ENCODE assay signal across 1 cellular context in genomic region chr6:167671379-167671976, GRCh38.
TF ChIP-seq lines count a peak whose summit lies in the region.

No MANE protein-coding gene starts in this region.

TF ChIP-seq in HepG2, 621 proteins besides CTCF, POLR2A, EP300 and RAD21 (continued from another document):
- TF ChIP-seq ARID4A (CRISPR knock-in tag; IDR thresholded peaks at IDR 0.05; ENCODE audit: borderline replicate concordance): peak; percentile 22; the same call in 1 of the 2 replicates
- TF ChIP-seq ZNF672 (CRISPR knock-in tag; IDR thresholded peaks at IDR 0.05): peak; percentile 52; the same call in 1 of the 2 replicates
- TF ChIP-seq, protein P1, sequence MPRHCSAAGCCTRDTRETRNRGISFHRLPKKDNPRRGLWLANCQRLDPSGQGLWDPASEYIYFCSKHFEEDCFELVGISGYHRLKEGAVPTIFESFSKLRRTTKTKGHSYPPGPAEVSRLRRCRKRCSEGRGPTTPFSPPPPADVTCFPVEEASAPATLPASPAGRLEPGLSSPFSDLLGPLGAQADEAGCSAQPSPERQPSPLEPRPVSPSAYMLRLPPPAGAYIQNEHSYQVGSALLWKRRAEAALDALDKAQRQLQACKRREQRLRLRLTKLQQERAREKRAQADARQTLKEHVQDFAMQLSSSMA (CRISPR knock-in tag; IDR thresholded peaks at IDR 0.05): 0 out of 2 replicates have a peak, but pooled peaks have one; percentile 34
- TF ChIP-seq HIC2 (CRISPR knock-in tag; IDR thresholded peaks at IDR 0.05; ENCODE audit: low read depth): peak; percentile 42
- TF ChIP-seq SALL2 (CRISPR knock-in tag; IDR thresholded peaks at IDR 0.05): 0 out of 2 replicates have a peak, but pooled peaks have one; percentile 39
- TF ChIP-seq ZNF547 (CRISPR knock-in tag; IDR thresholded peaks at IDR 0.05): peak; percentile 62; the same call in 1 of the 2 replicates
- TF ChIP-seq RAD51 (IDR thresholded peaks at IDR 0.05; ENCODE audit: borderline replicate concordance): 0 out of 2 replicates have a peak, but pooled peaks have one; percentile 5
- TF ChIP-seq ZNF780A (CRISPR knock-in tag; IDR thresholded peaks at IDR 0.05): peak; percentile 87; the same call in 1 of the 2 replicates
- TF ChIP-seq, protein P2, sequence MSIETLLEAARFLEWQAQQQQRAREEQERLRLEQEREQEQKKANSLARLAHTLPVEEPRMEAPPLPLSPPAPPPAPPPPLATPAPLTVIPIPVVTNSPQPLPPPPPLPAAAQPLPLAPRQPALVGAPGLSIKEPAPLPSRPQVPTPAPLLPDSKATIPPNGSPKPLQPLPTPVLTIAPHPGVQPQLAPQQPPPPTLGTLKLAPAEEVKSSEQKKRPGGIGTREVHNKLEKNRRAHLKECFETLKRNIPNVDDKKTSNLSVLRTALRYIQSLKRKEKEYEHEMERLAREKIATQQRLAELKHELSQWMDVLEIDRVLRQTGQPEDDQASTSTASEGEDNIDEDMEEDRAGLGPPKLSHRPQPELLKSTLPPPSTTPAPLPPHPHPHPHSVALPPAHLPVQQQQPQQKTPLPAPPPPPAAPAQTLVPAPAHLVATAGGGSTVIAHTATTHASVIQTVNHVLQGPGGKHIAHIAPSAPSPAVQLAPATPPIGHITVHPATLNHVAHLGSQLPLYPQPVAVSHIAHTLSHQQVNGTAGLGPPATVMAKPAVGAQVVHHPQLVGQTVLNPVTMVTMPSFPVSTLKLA (IDR thresholded peaks at IDR 0.05): peak; percentile 20; the same call in 1 of the 2 replicates
- TF ChIP-seq, protein P3, sequence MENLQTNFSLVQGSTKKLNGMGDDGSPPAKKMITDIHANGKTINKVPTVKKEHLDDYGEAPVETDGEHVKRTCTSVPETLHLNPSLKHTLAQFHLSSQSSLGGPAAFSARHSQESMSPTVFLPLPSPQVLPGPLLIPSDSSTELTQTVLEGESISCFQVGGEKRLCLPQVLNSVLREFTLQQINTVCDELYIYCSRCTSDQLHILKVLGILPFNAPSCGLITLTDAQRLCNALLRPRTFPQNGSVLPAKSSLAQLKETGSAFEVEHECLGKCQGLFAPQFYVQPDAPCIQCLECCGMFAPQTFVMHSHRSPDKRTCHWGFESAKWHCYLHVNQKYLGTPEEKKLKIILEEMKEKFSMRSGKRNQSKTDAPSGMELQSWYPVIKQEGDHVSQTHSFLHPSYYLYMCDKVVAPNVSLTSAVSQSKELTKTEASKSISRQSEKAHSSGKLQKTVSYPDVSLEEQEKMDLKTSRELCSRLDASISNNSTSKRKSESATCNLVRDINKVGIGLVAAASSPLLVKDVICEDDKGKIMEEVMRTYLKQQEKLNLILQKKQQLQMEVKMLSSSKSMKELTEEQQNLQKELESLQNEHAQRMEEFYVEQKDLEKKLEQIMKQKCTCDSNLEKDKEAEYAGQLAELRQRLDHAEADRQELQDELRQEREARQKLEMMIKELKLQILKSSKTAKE (CRISPR knock-in tag; IDR thresholded peaks at IDR 0.05; ENCODE audit: borderline replicate concordance): peak; percentile 53
- TF ChIP-seq ZNF619 (CRISPR knock-in tag; IDR thresholded peaks at IDR 0.05): 0 out of 2 replicates have a peak, but pooled peaks have one; percentile 26
- TF ChIP-seq, protein P4, sequence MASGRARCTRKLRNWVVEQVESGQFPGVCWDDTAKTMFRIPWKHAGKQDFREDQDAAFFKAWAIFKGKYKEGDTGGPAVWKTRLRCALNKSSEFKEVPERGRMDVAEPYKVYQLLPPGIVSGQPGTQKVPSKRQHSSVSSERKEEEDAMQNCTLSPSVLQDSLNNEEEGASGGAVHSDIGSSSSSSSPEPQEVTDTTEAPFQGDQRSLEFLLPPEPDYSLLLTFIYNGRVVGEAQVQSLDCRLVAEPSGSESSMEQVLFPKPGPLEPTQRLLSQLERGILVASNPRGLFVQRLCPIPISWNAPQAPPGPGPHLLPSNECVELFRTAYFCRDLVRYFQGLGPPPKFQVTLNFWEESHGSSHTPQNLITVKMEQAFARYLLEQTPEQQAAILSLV (CRISPR knock-in tag; IDR thresholded peaks at IDR 0.05; ENCODE audit: borderline replicate concordance): peak; percentile 38; the same call in 1 of the 2 replicates
- TF ChIP-seq EEA1 (CRISPR knock-in tag; IDR thresholded peaks at IDR 0.05; ENCODE audit: borderline replicate concordance): 0 out of 2 replicates have a peak, but pooled peaks have one; percentile 1
- peak; percentile 62 for TF ChIP-seq CBX1 (IDR thresholded peaks at IDR 0.05; ENCODE audit: low read depth)
- TF ChIP-seq SALL1 (CRISPR knock-in tag; IDR thresholded peaks at IDR 0.05): peak; percentile 57
- 0 out of 2 replicates have a peak, but pooled peaks have one; percentile 4 for TF ChIP-seq DPF2 (CRISPR knock-in tag; IDR thresholded peaks at IDR 0.05; ENCODE audit: borderline replicate concordance, low read depth)
- TF ChIP-seq, protein P5, sequence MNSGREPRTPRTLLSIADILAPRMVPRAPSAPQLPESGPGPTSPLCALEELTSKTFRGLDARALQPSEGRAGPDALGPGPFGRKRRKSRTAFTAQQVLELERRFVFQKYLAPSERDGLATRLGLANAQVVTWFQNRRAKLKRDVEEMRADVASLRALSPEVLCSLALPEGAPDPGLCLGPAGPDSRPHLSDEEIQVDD (CRISPR knock-in tag; IDR thresholded peaks at IDR 0.05; ENCODE audit: borderline replicate concordance): peak; percentile 52; the same call in 1 of the 2 replicates
